ENCODE assay signal across 11 cellular contexts in genomic region chr10:6530211-6530840, GRCh38. TPM values are rescaled to one million over a fixed set of nuclear protein-coding genes. Genes with fewer than 3 reads are reported as not detected.
DNase-seq lines count a peak whose midpoint lies in the region; ATAC-seq lines count a peak whose summit lies in the region.
"Had no signal": no experiment of that assay in that cellular context is flagged by ENCODE, and none has a peak within 500 bp of the region (broad histone marks: within the 10 kb centered on the region; RNA-seq: fewer than 3 reads in every experiment).

No MANE protein-coding gene starts in this region.

- H3K4me2 ChIP-seq in mesendoderm (ENCODE audit: low read length) = no peak overlapping the region

- H3K79me1 ChIP-seq in mesendoderm (ENCODE audit: low read length) = no peaks in the 10 kb centered on the region

- H3K4me3 Mint-ChIP-seq in activated T-helper 1 cell treated with anti-CD3 and anti-CD28 coated beads, Interleukin-12 subunit alpha, Interleukin-12 subunit beta, Interleukin-2, Interleukin-4 antibody, amounts not matched to agents 30 ng/mL and 10 ng/mL and 1 ng/mL, durations not matched to agents 14 hours and 24 hours and 36 hours = peak overlapping the region; percentile 80
- peak overlapping the region; percentile 75 to 99 (median 92) for H3K4me3 Mint-ChIP-seq in naive thymus-derived CD8-positive, alpha-beta T cell

- DNase-seq in activated T-helper 1 cell treated with anti-CD3 and anti-CD28 coated beads, Interleukin-12 subunit alpha, Interleukin-12 subunit beta, Interleukin-2, Interleukin-4 antibody, amounts not matched to agents 30 ng/mL and 10 ng/mL and 1 ng/mL, durations not matched to agents 14 hours and 24 hours and 36 hours (ENCODE audit: low spot score) = peak; percentile 78
- peak; percentile 42 to 89 (median 76) for DNase-seq in naive thymus-derived CD8-positive, alpha-beta T cell
- DNase-seq in stimulated activated CD8-positive, alpha-beta memory T cell treated with anti-CD3 and anti-CD28 coated beads, Interleukin-7, amount 100 ng/mL, for 1 hour (ENCODE audit: low read depth in 2 of 2) = peak; percentile 46 to 50
- DNase-seq in NCI-H2196 treated with DMSO at 0.1 percent for 48 hours (lab: John Stamatoyannopoulos, UW; ENCODE audit: unreplicated experiment) (no peak), NCI-H1092 treated with DMSO at 0.1 percent for 48 hours (lab: John Stamatoyannopoulos, UW) (no peak), mesendoderm (no peak)
- DNase-seq: NCI-H187 treated with DMSO at 0.1 percent for 48 hours, pancreas had no signal

- H3K56ac ChIP-seq in mesendoderm (ENCODE audit: low read length) = no peak overlapping the region

- H3K9me3 Mint-ChIP-seq in activated T-helper 1 cell treated with anti-CD3 and anti-CD28 coated beads, Interleukin-12 subunit alpha, Interleukin-12 subunit beta, Interleukin-2, Interleukin-4 antibody, amounts not matched to agents 30 ng/mL and 10 ng/mL and 1 ng/mL, durations not matched to agents 14 hours and 24 hours and 36 hours = peaks cover 3% of the 10 kb centered on the region
- no peaks in the 10 kb centered on the region for H3K9me3 Mint-ChIP-seq in naive thymus-derived CD8-positive, alpha-beta T cell

- no peak overlapping the region for H2BK15ac ChIP-seq in mesendoderm (replicated peaks; ENCODE audit: low read depth)

- no peak overlapping the region for H3K23ac ChIP-seq in mesendoderm (ENCODE audit: low read length)

- H3K18ac ChIP-seq in mesendoderm (ENCODE audit: low read length) = no peak overlapping the region

- H3K27ac Mint-ChIP-seq in activated T-helper 1 cell treated with anti-CD3 and anti-CD28 coated beads, Interleukin-12 subunit alpha, Interleukin-12 subunit beta, Interleukin-2, Interleukin-4 antibody, amounts not matched to agents 30 ng/mL and 10 ng/mL and 1 ng/mL, durations not matched to agents 14 hours and 24 hours and 36 hours = peak overlapping the region; percentile 99
- H3K27ac Mint-ChIP-seq in naive thymus-derived CD8-positive, alpha-beta T cell = peak overlapping the region; percentile 95 to 100 (median 98)

- peaks cover 41% of the 10 kb centered on the region for H3K36me3 Mint-ChIP-seq in activated T-helper 1 cell treated with anti-CD3 and anti-CD28 coated beads, Interleukin-12 subunit alpha, Interleukin-12 subunit beta, Interleukin-2, Interleukin-4 antibody, amounts not matched to agents 30 ng/mL and 10 ng/mL and 1 ng/mL, durations not matched to agents 14 hours and 24 hours and 36 hours (ENCODE audit: low read depth)
- peaks cover 5 to 19% (median 19%) of the 10 kb centered on the region in 3 donors for H3K36me3 Mint-ChIP-seq in naive thymus-derived CD8-positive, alpha-beta T cell

- POLR2A ChIA-PET in naive thymus-derived CD8-positive, alpha-beta T cell (lab: Charles Lee) = interaction anchor here (0.7 to 6.7 kb wide), 19 partner anchors 9 to 71 kb away, joined by 3 to 95 read pairs (median 5); no protein-coding TSS in a partner anchor

- H2AK5ac ChIP-seq in mesendoderm (ENCODE audit: low read length) = no peak overlapping the region

- no peaks in the 10 kb centered on the region for H3K36me3 ChIP-seq in mesendoderm (ENCODE audit: control insufficient read depth, insufficient read depth, low read length)
- H3K36me3 ChIP-seq: pancreas had no signal

- no peak overlapping the region for H2BK5ac ChIP-seq in mesendoderm (ENCODE audit: low read length)

- no peaks in the 10 kb centered on the region for H3K27me3 Mint-ChIP-seq in activated T-helper 1 cell treated with anti-CD3 and anti-CD28 coated beads, Interleukin-12 subunit alpha, Interleukin-12 subunit beta, Interleukin-2, Interleukin-4 antibody, amounts not matched to agents 30 ng/mL and 10 ng/mL and 1 ng/mL, durations not matched to agents 14 hours and 24 hours and 36 hours (ENCODE audit: insufficient read depth)
- no peaks in the 10 kb centered on the region for H3K27me3 Mint-ChIP-seq in naive thymus-derived CD8-positive, alpha-beta T cell

- H2BK120ac ChIP-seq in mesendoderm (ENCODE audit: low read depth, low read length) = no peak overlapping the region

- no peak overlapping the region for H3K27ac ChIP-seq in mesendoderm (ENCODE audit: low read depth, low read length)
- H3K27ac ChIP-seq: HL-60, pancreas had no signal

- ATAC-seq in activated CD4-positive, CD25-positive, alpha-beta regulatory T cell treated with anti-CD3 and anti-CD28 coated beads, Interleukin-2, amount 50 U/mL, for 24 hours = peak; percentile 93
- peak; percentile 96 to 97 for ATAC-seq in naive thymus-derived CD8-positive, alpha-beta T cell
- ATAC-seq in GM21529 (IDR thresholded peaks at IDR 0.05; ENCODE audit: unreplicated experiment) = no peak
- ATAC-seq: pancreas had no signal

- H4K8ac ChIP-seq in mesendoderm (ENCODE audit: low read depth, low read length) = no peak overlapping the region

- H4K5ac ChIP-seq in mesendoderm (ENCODE audit: low read length) = no peak overlapping the region

- no peaks in the 10 kb centered on the region for H3K4me1 ChIP-seq in mesendoderm (ENCODE audit: control insufficient read depth, low read depth, low read length)
- H3K4me1 ChIP-seq: pancreas had no signal

- H3K79me2 ChIP-seq in mesendoderm (ENCODE audit: control insufficient read depth, insufficient read depth, low read length) = no peaks in the 10 kb centered on the region

- H3K4me1 Mint-ChIP-seq in activated T-helper 1 cell treated with anti-CD3 and anti-CD28 coated beads, Interleukin-12 subunit alpha, Interleukin-12 subunit beta, Interleukin-2, Interleukin-4 antibody, amounts not matched to agents 30 ng/mL and 10 ng/mL and 1 ng/mL, durations not matched to agents 14 hours and 24 hours and 36 hours (ENCODE audit: low read depth) = peaks cover 75% of the 10 kb centered on the region
- peaks cover 50 to 89% (median 85%) of the 10 kb centered on the region in 4 donors for H3K4me1 Mint-ChIP-seq in naive thymus-derived CD8-positive, alpha-beta T cell

- WGBS in mesendoderm (ENCODE audit: extremely low coverage, insufficient coverage, low lambda C conversion rate) = no CpG with 5 or more reads among the region's 18 CpGs

- no peak overlapping the region for H3K4me3 ChIP-seq in mesendoderm (ENCODE audit: low read length)
- H3K4me3 ChIP-seq: pancreas had no signal

- intact Hi-C loops in activated T-helper 1 cell treated with anti-CD3 and anti-CD28 coated beads, Interleukin-12 subunit alpha, Interleukin-12 subunit beta, Interleukin-2, Interleukin-4 antibody, amounts not matched to agents 30 ng/mL and 10 ng/mL and 1 ng/mL, durations not matched to agents 14 hours and 24 hours and 36 hours (cut with micrococcal nuclease) = loop anchor here (1.0 kb wide), 7 partner anchors 11 to 56 kb away; no protein-coding TSS in a partner anchor

- no peak overlapping the region for H3K4ac ChIP-seq in mesendoderm (ENCODE audit: low read depth, low read length)

- H3K27me3 ChIP-seq in mesendoderm (ENCODE audit: insufficient read depth, low read length, poor library complexity) = no peaks in the 10 kb centered on the region
- H3K27me3 ChIP-seq: pancreas had no signal

- H3K9ac ChIP-seq in mesendoderm (ENCODE audit: low read length) = no peak overlapping the region

RNA-seq across cellular contexts. Expression of gene PRKCQ, which starts 49.8 kb away (rescaled TPM):
- total RNA-seq in activated T-helper 1 cell treated with anti-CD3 and anti-CD28 coated beads, Interleukin-12 subunit alpha, Interleukin-12 subunit beta, Interleukin-2, Interleukin-4 antibody, amounts not matched to agents 30 ng/mL and 10 ng/mL and 1 ng/mL, durations not matched to agents 14 hours and 24 hours and 36 hours = 45.9 and 50.4 TPM in 2 replicates
- 10 to 100 TPM; 59.3 to 60.0 TPM for total RNA-seq in naive thymus-derived CD8-positive, alpha-beta T cell
- polyA plus RNA-seq in naive thymus-derived CD8-positive, alpha-beta T cell = 10 to 100 TPM; 30.9 to 51.6 (median 37.6) TPM
- 7.4 TPM for polyA plus RNA-seq in mesendoderm (2013, experiment 1 of 2)
- 7.3 TPM for polyA plus RNA-seq in mesendoderm (2013, experiment 2 of 2)

Comparison
In these comparisons a context has a peak if more than half of its experiments do, and no peak if none do; other contexts are left out.
1. DNase-seq: peak in activated T-helper 1 cell treated with anti-CD3 and anti-CD28 coated beads, Interleukin-12 subunit alpha, Interleukin-12 subunit beta, Interleukin-2, Interleukin-4 antibody, amounts not matched to agents 30 ng/mL and 10 ng/mL and 1 ng/mL, durations not matched to agents 14 hours and 24 hours and 36 hours (single experiment), naive thymus-derived CD8-positive, alpha-beta T cell (10 of 10) and stimulated activated CD8-positive, alpha-beta memory T cell treated with anti-CD3 and anti-CD28 coated beads, Interleukin-7, amount 100 ng/mL, for 1 hour (2 of 2); none in NCI-H2196 treated with DMSO at 0.1 percent for 48 hours (single experiment), NCI-H1092 treated with DMSO at 0.1 percent for 48 hours (single experiment) and mesendoderm (single experiment).